In the genomic region with DNA sequence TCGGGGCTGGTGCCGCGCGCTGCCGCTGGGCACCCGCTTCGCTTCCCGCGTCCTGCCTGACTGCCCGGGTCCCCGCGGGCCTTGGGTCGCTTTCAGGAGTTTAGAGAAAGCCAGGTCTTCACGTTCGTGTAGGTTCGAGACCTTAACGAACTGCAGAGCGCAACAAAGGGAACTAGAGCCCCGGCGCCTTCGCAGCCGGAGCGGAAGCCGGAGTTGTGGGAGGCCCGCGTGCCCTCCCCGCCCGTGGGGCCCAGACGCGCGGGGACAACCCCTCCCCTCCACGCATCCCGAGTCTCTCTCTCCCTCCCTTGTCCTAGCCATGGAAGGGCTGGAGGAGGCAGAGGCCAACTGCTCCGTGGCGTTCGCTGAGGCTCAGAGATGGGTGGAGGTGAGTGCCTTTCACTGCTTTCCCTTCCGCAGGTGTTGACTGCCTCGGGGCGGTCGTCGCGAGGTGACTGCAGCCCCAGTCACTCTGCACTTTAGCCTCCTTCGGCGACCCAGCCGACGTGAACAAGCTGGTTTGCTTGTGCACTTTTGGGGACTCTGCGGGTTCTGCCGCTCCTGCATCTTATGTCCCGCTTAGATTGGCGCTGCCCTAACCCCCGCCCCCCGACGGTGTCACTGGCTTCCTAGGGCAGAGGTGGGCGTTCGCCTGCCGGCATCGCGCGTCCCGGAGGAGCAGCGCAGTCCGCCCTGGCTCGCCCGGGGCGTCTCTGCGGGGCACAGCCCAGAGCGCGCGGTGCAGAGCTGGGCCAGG, we compare ENCODE assay signal across 8 cellular contexts. TPM values are rescaled to one million over a fixed set of nuclear protein-coding genes. Genes with fewer than 3 reads are reported as not detected.
DNase-seq lines count a peak whose midpoint lies in the region; ATAC-seq, FAIRE-seq and TF ChIP-seq lines count a peak whose summit lies in the region.

No MANE protein-coding gene starts in this region.

- no peaks in the 10 kb centered on the region for H3K9me3 Mint-ChIP-seq in dendritic cell treated with granulocyte-macrophage colony-stimulating factor and Interleukin-4, amounts not matched to agents 40 ng/mL and 50 ng/mL, for 4 days

- H3K27me3 Mint-ChIP-seq in dendritic cell treated with granulocyte-macrophage colony-stimulating factor and Interleukin-4, amounts not matched to agents 40 ng/mL and 50 ng/mL, for 4 days: peaks cover 50% of the 10 kb centered on the region

- peaks cover 15% of the 10 kb centered on the region for H3K4me1 Mint-ChIP-seq in dendritic cell treated with granulocyte-macrophage colony-stimulating factor and Interleukin-4, amounts not matched to agents 40 ng/mL and 50 ng/mL, for 4 days (ENCODE audit: low read depth)

- ATAC-seq in lung (ENCODE audit: insufficient read depth, low FRiP score): peak; percentile 32

- intact Hi-C loops in dendritic cell treated with granulocyte-macrophage colony-stimulating factor and Interleukin-4, amounts not matched to agents 40 ng/mL and 50 ng/mL, for 4 days (cut with micrococcal nuclease): loop anchor here (10.0 kb wide), 1 partner anchor 162 kb away; no protein-coding TSS in a partner anchor

- peak overlapping the region; percentile 61 for H3K4me3 ChIP-seq in HAP-1
- peak overlapping the region; percentile 62 for H3K4me3 ChIP-seq in lung

- FAIRE-seq in GM12891 (lab: Jason Lieb, UNC): peak; percentile 60

- peak overlapping the region; percentile 37 for H3K27ac Mint-ChIP-seq in dendritic cell treated with granulocyte-macrophage colony-stimulating factor and Interleukin-4, amounts not matched to agents 40 ng/mL and 50 ng/mL, for 4 days

- peak; percentile 50 for DNase-seq in GM12891 (ENCODE audit: insufficient read length, low spot score)
- DNase-seq in HAP-1 (ENCODE audit: low spot score in 2 of 2): peak in 1 of 2 experiments; percentile 71
- peak; percentile 28 for DNase-seq in LoVo (ENCODE audit: low spot score)
- DNase-seq in activated CD4-positive, alpha-beta T cell treated with anti-CD3 and anti-CD28 coated beads for 1 hour: peak; percentile 25
- DNase-seq in lung (ENCODE audit: low spot score): no peak
- DNase-seq in stimulated activated CD8-positive, alpha-beta memory T cell treated with anti-CD3 and anti-CD28 coated beads, Interleukin-12 subunit alpha, Interleukin-12 subunit beta, amount 100 ng/mL, for 1 hour (ENCODE audit: low read depth): peak; percentile 5
- DNase-seq in NCI-H2029 treated with DMSO at 0.1 percent for 48 hours (lab: John Stamatoyannopoulos, UW): no peak

- H3K36me3 Mint-ChIP-seq in dendritic cell treated with granulocyte-macrophage colony-stimulating factor and Interleukin-4, amounts not matched to agents 40 ng/mL and 50 ng/mL, for 4 days (ENCODE audit: low read depth): no peaks in the 10 kb centered on the region

- WGBS in lung, 2 donors: 1% methylated on average over 68 to 69 of the region's 69 CpGs

- no peak for TF ChIP-seq POLR2A in GM12891 (IDR thresholded peaks at IDR 0.05; ENCODE audit: low read depth, low read length)

- H3K27ac ChIP-seq in lung (ENCODE audit: low read depth in 1 of 2, low read length in 1 of 2): peak overlapping the region in 1 of 2 donors; percentile 65

- peak overlapping the region; percentile 77 for H3K4me3 Mint-ChIP-seq in dendritic cell treated with granulocyte-macrophage colony-stimulating factor and Interleukin-4, amounts not matched to agents 40 ng/mL and 50 ng/mL, for 4 days

- no peaks in the 10 kb centered on the region for H3K36me3 ChIP-seq in HAP-1 (replicated peaks)
- H3K36me3 ChIP-seq in lung (ENCODE audit: control insufficient read depth in 2 of 2, insufficient read depth in 2 of 2, low read length in 2 of 2): no peaks in the 10 kb centered on the region

- H3K9me3 ChIP-seq in HAP-1 (no peaks in the 10 kb centered on the region), lung (ENCODE audit: control insufficient read depth in 2 of 2, insufficient read depth in 1 of 2, low read length in 1 of 2) (peaks cover 0 to 2% of the 10 kb centered on the region in 2 donors)

- TF ChIP-seq CTCF in lung (IDR thresholded peaks at IDR 0.05; ENCODE audit: control extremely low read depth, extremely low read depth): no peak

- H3K4me1 ChIP-seq in HAP-1 (peaks cover 10% of the 10 kb centered on the region), lung (ENCODE audit: control insufficient read depth in 2 of 2, insufficient read depth in 2 of 2, low read length in 2 of 2) (peaks cover 0 to 6% of the 10 kb centered on the region in 2 donors)

- H3K27me3 ChIP-seq in HAP-1 (ENCODE audit: low read depth) (no peaks in the 10 kb centered on the region), lung (ENCODE audit: control insufficient read depth, insufficient read depth) (no peaks in the 10 kb centered on the region)

- in situ Hi-C loops in HAP-1 (cut with MboI; ENCODE audit: low sequenced_read_pairs): no loop called here

TF ChIP-seq in GM12891, 5 proteins besides CTCF, POLR2A, EP300 and RAD21:
- TF ChIP-seq POLR2AphosphoS5 (IDR thresholded peaks at IDR 0.05; ENCODE audit: low read depth, low read length) (peak; percentile 34; the same call in 1 of the 2 replicates), PAX5 (IDR thresholded peaks at IDR 0.05; ENCODE audit: insufficient read depth, low read length, severe bottlenecking) (no peak)
TF ChIP-seq in GM12891: peak in this region for 1.

RNA-seq across cellular contexts. Expression of gene LMO7, which starts 0.4 kb away (rescaled TPM):
- 84.3 TPM for polyA plus RNA-seq in GM12891 (2012; ENCODE audit: low read depth, missing spikeins)
- total RNA-seq in lung: 100 to 1,000 TPM; 293 to 679 TPM
- polyA plus RNA-seq in lung: 100 to 1,000 TPM in 1 of 2 donors, 10 to 100 TPM in 1; 75.9 to 135 TPM

Comparison
In these comparisons a context has a peak if more than half of its experiments do, and no peak if none do; other contexts are left out.
1. DNase-seq: peak in GM12891 (single experiment), LoVo (single experiment), activated CD4-positive, alpha-beta T cell treated with anti-CD3 and anti-CD28 coated beads for 1 hour (single experiment) and stimulated activated CD8-positive, alpha-beta memory T cell treated with anti-CD3 and anti-CD28 coated beads, Interleukin-12 subunit alpha, Interleukin-12 subunit beta, amount 100 ng/mL, for 1 hour (single experiment); none in lung (single experiment) and NCI-H2029 treated with DMSO at 0.1 percent for 48 hours (single experiment).